Comparison of ENCODE assay signal across 9 cellular contexts in the genomic region with DNA sequence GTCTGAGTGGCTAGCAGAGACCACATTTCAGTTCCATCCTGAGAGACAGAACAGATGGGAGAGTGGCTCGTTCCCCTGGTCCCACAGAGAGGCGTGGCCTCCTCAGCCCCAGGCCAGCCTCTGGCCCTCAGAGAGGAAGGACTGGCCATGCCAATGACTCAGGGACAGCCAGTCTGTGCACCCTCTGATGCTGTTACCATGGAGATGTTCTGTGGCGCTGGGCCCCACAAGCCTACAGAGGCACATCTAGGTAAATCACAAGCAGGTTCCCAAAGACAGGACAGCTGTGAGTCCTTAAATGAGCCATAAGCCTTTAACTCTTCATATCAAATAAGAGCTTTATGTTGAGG. TPM values are rescaled to one million over a fixed set of nuclear protein-coding genes. Genes with fewer than 3 reads are reported as not detected.
DNase-seq lines count a peak whose midpoint lies in the region; ATAC-seq and TF ChIP-seq lines count a peak whose summit lies in the region.
"Had no signal": no experiment of that assay in that cellular context is flagged by ENCODE, and none has a peak within 500 bp of the region (broad histone marks: within the 10 kb centered on the region; RNA-seq: fewer than 3 reads in every experiment).

No MANE protein-coding gene starts in this region.

- peaks cover 15% of the 10 kb centered on the region for H3K4me1 Mint-ChIP-seq in mesothelial cell of epicardium
- H3K4me1 Mint-ChIP-seq in activated naive CD8-positive, alpha-beta T cell treated with anti-CD3 and anti-CD28 coated beads, Interleukin-2, amount 50 U/mL, for 24 hours: peaks cover 16% of the 10 kb centered on the region

- H3K36me3 Mint-ChIP-seq in mesothelial cell of epicardium: no peaks in the 10 kb centered on the region
- no peaks in the 10 kb centered on the region for H3K36me3 Mint-ChIP-seq in activated naive CD8-positive, alpha-beta T cell treated with anti-CD3 and anti-CD28 coated beads, Interleukin-2, amount 50 U/mL, for 24 hours (ENCODE audit: low read depth)

- peak; percentile 30 for DNase-seq in AG10803 (ENCODE audit: low read depth)
- DNase-seq in MG63: peak; percentile 41
- peak; percentile 93 for DNase-seq in cerebellar cortex (ENCODE audit: low spot score)
- DNase-seq in mesothelial cell of epicardium (ENCODE audit: low spot score in 2 of 2, unreplicated experiment in 2 of 2): no peak
- DNase-seq in NCI-H1048 (lab: John Stamatoyannopoulos, UW): no peak
- DNase-seq in stimulated activated naive CD4-positive, alpha-beta T cell treated with Interleukin-2 at 50 U/mL for 16 hours (lab: John Stamatoyannopoulos, UW): no peak
- no peak for DNase-seq in activated naive CD8-positive, alpha-beta T cell treated with anti-CD3 and anti-CD28 coated beads, Interleukin-2, amount 50 U/mL, for 24 hours
- no peak for DNase-seq in ureter (ENCODE audit: low spot score)

- H3K27me3 ChIP-seq in MG63: no peaks in the 10 kb centered on the region

- no peaks in the 10 kb centered on the region for H3K36me3 ChIP-seq in MG63

- H3K27ac Mint-ChIP-seq in mesothelial cell of epicardium: peak overlapping the region; percentile 65
- H3K27ac Mint-ChIP-seq in activated naive CD8-positive, alpha-beta T cell treated with anti-CD3 and anti-CD28 coated beads, Interleukin-2, amount 50 U/mL, for 24 hours: no peak overlapping the region

- no peaks in the 10 kb centered on the region for H3K9me3 ChIP-seq in MG63

- no peaks in the 10 kb centered on the region for H3K9me3 Mint-ChIP-seq in mesothelial cell of epicardium
- no peaks in the 10 kb centered on the region for H3K9me3 Mint-ChIP-seq in activated naive CD8-positive, alpha-beta T cell treated with anti-CD3 and anti-CD28 coated beads, Interleukin-2, amount 50 U/mL, for 24 hours

- no peak for TF ChIP-seq CTCF in AG10803 (conservative IDR thresholded peaks at IDR 0.05; ENCODE audit: low read length)
- no peak for TF ChIP-seq CTCF in mesothelial cell of epicardium (IDR thresholded peaks at IDR 0.05; ENCODE audit: unreplicated experiment)

- H3K27me3 Mint-ChIP-seq in mesothelial cell of epicardium (ENCODE audit: low read depth): no peaks in the 10 kb centered on the region
- H3K27me3 Mint-ChIP-seq in activated naive CD8-positive, alpha-beta T cell treated with anti-CD3 and anti-CD28 coated beads, Interleukin-2, amount 50 U/mL, for 24 hours: no peaks in the 10 kb centered on the region

- no peak overlapping the region for H3K4me3 ChIP-seq in AG10803 (ENCODE audit: low read length)
- no peak overlapping the region for H3K4me3 ChIP-seq in MG63

- no peak overlapping the region for H3K4me3 Mint-ChIP-seq in mesothelial cell of epicardium
- no peak overlapping the region for H3K4me3 Mint-ChIP-seq in activated naive CD8-positive, alpha-beta T cell treated with anti-CD3 and anti-CD28 coated beads, Interleukin-2, amount 50 U/mL, for 24 hours

- no peak for ATAC-seq in activated naive CD8-positive, alpha-beta T cell treated with anti-CD3 and anti-CD28 coated beads, Interleukin-2, amount 50 U/mL, for 24 hours

RNA-seq across cellular contexts. Expression of a gene that starts 40.8 kb away (rescaled TPM):
- 3.6 and 6.2 TPM in 2 replicates for total RNA-seq in MG63 (2014; rRNA removed; shearing (Covaris generic); ENCODE audit: low replicate concordance)
- 8.8 to 9.4 TPM (median 9.3 TPM) in 3 replicates for total RNA-seq in mesothelial cell of epicardium
- 14.4 TPM for total RNA-seq in ureter

RNA-seq across cellular contexts. Expression of a gene that starts 44.3 kb away (rescaled TPM):
- total RNA-seq in MG63 (2014; rRNA removed; shearing (Covaris generic); ENCODE audit: low replicate concordance): not detected in 2 replicates
- total RNA-seq in mesothelial cell of epicardium: not detected in 3 replicates
- not detected for total RNA-seq in ureter
- total RNA-seq: activated CD8-positive, alpha-beta memory T cell treated with anti-CD3 and anti-CD28 coated beads for 36 hours had no signal

Comparison
In these comparisons a context has a peak if more than half of its experiments do, and no peak if none do; other contexts are left out.
1. DNase-seq: peak in AG10803 (single experiment), MG63 (single experiment) and cerebellar cortex (single experiment); none in mesothelial cell of epicardium (0 of 2), NCI-H1048 (single experiment), stimulated activated naive CD4-positive, alpha-beta T cell treated with Interleukin-2 at 50 U/mL for 16 hours (single experiment), activated naive CD8-positive, alpha-beta T cell treated with anti-CD3 and anti-CD28 coated beads, Interleukin-2, amount 50 U/mL, for 24 hours (single experiment) and ureter (single experiment).